In the genomic region with DNA sequence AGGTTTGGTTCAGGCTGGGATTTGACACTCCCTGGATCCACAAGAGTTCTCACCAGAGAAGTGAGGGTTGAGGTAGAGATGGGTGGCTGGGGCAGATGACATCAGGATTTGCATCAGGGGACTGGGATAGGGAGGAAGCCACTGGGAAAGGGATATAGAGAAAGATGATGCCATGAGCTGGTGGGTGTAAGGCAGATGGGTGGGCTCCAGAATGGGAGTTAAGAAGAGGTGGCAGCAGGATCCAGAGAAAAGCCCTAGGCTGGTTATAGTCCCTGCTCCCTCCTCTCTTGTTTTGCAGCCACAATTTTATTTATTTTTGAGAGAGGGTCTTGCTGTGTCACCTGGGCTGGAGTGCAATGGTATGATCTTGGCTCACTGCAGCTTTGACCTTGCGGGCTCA, we compare ENCODE assay signal across 30 cellular contexts. TPM values are rescaled to one million over a fixed set of nuclear protein-coding genes. Genes with fewer than 3 reads are reported as not detected.
"Had no signal": no experiment of that assay in that cellular context is flagged by ENCODE, and none has a peak within 500 bp of the region (broad histone marks: within the 10 kb centered on the region; RNA-seq: fewer than 3 reads in every experiment).

No MANE protein-coding gene starts in this region.

- H3K36me3 ChIP-seq: left ventricle myocardium inferior, neural progenitor cell, neutrophil, ovary, right atrium auricular region, right lobe of liver, stomach, thyroid gland, transverse colon, upper lobe of left lung, vagina had no signal

- H3K27ac Mint-ChIP-seq: memory B cell; naive thymus-derived CD4-positive, alpha-beta T cell; nephron; neural progenitor cell; stimulated activated naive B cell treated with anti-CD40 and anti-IgM and Interleukin-4, amounts not matched to agents 10 μg/mL and 1 μg/mL and 100 μg/mL, for 72 hours had no signal

- H3K36me3 Mint-ChIP-seq: neural progenitor cell; stimulated activated naive B cell treated with anti-CD40 and anti-IgM and Interleukin-4, amounts not matched to agents 10 μg/mL and 1 μg/mL and 100 μg/mL, for 72 hours had no signal

- H3K4me3 ChIP-seq: hepatocyte, left ventricle myocardium inferior, mucosa of descending colon, neural progenitor cell, ovary, right atrium auricular region, right lobe of liver, smooth muscle cell, stomach, testis, thyroid gland, transverse colon, upper lobe of left lung, vagina had no signal

- H3K27ac ChIP-seq: hepatocyte, left ventricle myocardium inferior, neural progenitor cell, neutrophil, ovary, right atrium auricular region, right lobe of liver, stomach, testis, thyroid gland, transverse colon, upper lobe of left lung, vagina had no signal

- H3K27me3 ChIP-seq: ovary, testis, thyroid gland had no signal

- H3K9me3 ChIP-seq: left ventricle myocardium inferior, mucosa of descending colon, neutrophil, ovary, right atrium auricular region, right lobe of liver, stomach, testis, thyroid gland, transverse colon, upper lobe of left lung, vagina had no signal

- H3K9me3 Mint-ChIP-seq: memory B cell; naive thymus-derived CD4-positive, alpha-beta T cell; nephron; neural progenitor cell; stimulated activated naive B cell treated with anti-CD40 and anti-IgM and Interleukin-4, amounts not matched to agents 10 μg/mL and 1 μg/mL and 100 μg/mL, for 72 hours had no signal

- ATAC-seq: mucosa of descending colon; naive thymus-derived CD4-positive, alpha-beta T cell; right lobe of liver; stimulated activated naive B cell treated with anti-CD40 and anti-IgM and Interleukin-4, amounts not matched to agents 10 μg/mL and 1 μg/mL and 100 μg/mL, for 72 hours; stimulated activated naive CD8-positive, alpha-beta T cell treated with anti-CD3 and anti-CD28 coated beads, Interleukin-15, Interleukin-2, amounts not matched to agents 100 U/mL and 50 U/mL, for 24 hours had no signal

- H3K4me1 Mint-ChIP-seq: memory B cell had no signal

- H3K4me3 Mint-ChIP-seq: memory B cell; neural progenitor cell; stimulated activated naive B cell treated with anti-CD40 and anti-IgM and Interleukin-4, amounts not matched to agents 10 μg/mL and 1 μg/mL and 100 μg/mL, for 72 hours had no signal

- DNase-seq: islet precursor cell; left ventricle myocardium inferior; midbrain; mucosa of descending colon; naive thymus-derived CD4-positive, alpha-beta T cell; occipital lobe; ovary; right lobe of liver; stimulated activated CD4-positive, alpha-beta T cell treated with anti-CD3 and anti-CD28 coated beads, Interleukin-12 subunit alpha, Interleukin-12 subunit beta, amount 100 ng/mL, for 4 hours; stimulated activated CD4-positive, alpha-beta T cell treated with anti-CD3 and anti-CD28 coated beads, Interleukin-15, amount 100 ng/mL, for 24 hours; stimulated activated CD4-positive, alpha-beta T cell treated with anti-CD3 and anti-CD28 coated beads, Interleukin-2, amount 100 ng/mL, for 24 hours; stimulated activated CD4-positive, alpha-beta T cell treated with anti-CD3 and anti-CD28 coated beads, Interleukin-4, amount 100 ng/mL, for 1 hour; stimulated activated naive B cell treated with anti-CD40 and anti-IgM and Interleukin-4, amounts not matched to agents 10 μg/mL and 1 μg/mL and 100 μg/mL, for 72 hours; stimulated activated naive CD8-positive, alpha-beta T cell treated with anti-CD3 and anti-CD28 coated beads, Interleukin-15, Interleukin-2, amounts not matched to agents 100 U/mL and 50 U/mL, for 24 hours; stomach; testis; thyroid gland; transverse colon; upper lobe of left lung had no signal

RNA-seq across cellular contexts. Expression of a gene that starts 1.8 kb away (rescaled TPM):
- total RNA-seq: renal cortical epithelial cell had no signal

RNA-seq across cellular contexts. Expression of a gene that starts 9.5 kb away (rescaled TPM):
- total RNA-seq: kidney epithelial cell, lung microvascular endothelial cell, ovary, renal cortical epithelial cell, right lobe of liver, smooth muscle cell, testis, vagina had no signal
